ENCODE assay signal across 11 cellular contexts in the genomic region with DNA sequence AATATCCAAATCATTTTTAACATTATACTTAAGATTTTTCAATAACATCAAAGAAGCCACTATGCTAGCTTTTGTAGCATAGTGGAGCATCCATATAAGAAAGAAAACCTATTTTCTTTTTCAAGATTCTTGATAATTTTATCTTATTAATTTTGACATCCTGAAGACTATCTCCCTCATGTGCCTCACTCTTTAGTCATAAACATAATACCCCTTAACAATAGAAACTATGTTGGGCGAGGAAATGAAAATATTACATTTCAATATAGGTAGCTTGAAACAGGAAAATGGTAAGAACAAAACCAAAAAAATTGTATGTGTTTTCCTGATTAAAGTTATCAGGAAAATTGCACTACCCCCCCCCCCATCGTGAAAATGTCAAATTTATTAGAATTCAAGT. TPM values are rescaled to one million over a fixed set of nuclear protein-coding genes. Genes with fewer than 3 reads are reported as not detected.
"Had no signal": no experiment of that assay in that cellular context is flagged by ENCODE, and none has a peak within 500 bp of the region (broad histone marks: within the 10 kb centered on the region; RNA-seq: fewer than 3 reads in every experiment).

No MANE protein-coding gene starts in this region.

- H2AFZ ChIP-seq: GM23248 had no signal

- FAIRE-seq: H1, H54 had no signal

- H3K4me2 ChIP-seq: GM23338 had no signal

- H3K9ac ChIP-seq: GM23248 had no signal

- H3K36me3 ChIP-seq: HAP-1 had no signal

- ATAC-seq: GM23338, HCT116 had no signal

- H3K4me1 ChIP-seq: HAP-1 had no signal

- H3K4me3 Mint-ChIP-seq: GM23338, H9, HFFc6 had no signal

- DNase-seq: GM23248, GOT3, H7, H9, HCEC 1CT, HFFc6 had no signal

- H3K9me3 ChIP-seq: HAP-1 had no signal

- H3K9me3 Mint-ChIP-seq: GM23338, H9, HFFc6 had no signal

- H3K27ac Mint-ChIP-seq: HFFc6 had no signal

- H3K27ac ChIP-seq: GM23248 had no signal

- H3K4me3 ChIP-seq: GM23248, GM23338, HAP-1 had no signal

RNA-seq across cellular contexts. Expression of gene ELMOD1, which starts 40.1 kb away (rescaled TPM):
- total RNA-seq: GM23248 had no signal
